Comparison of ENCODE assay signal across 9 cellular contexts in the genomic region with DNA sequence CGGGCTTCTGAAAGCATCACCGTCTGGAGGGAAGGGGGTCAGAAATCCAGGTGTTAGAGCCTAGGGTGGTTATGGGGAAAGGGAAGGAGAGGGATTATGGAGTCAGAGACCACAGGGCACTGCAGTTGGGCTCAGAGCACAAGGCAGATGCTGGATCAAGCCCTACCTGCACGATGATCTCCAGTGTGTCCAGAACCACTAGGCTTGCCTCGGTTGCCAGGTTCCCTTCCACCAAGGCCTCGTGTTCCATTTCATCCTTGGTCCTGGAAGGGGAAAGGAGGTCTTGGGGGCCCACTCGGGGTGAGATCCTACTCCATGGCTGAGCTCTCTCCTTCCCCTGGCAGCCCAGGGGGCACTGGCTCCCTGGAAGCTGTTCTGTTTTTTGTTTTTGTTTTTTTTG. TPM values are rescaled to one million over a fixed set of nuclear protein-coding genes. Genes with fewer than 3 reads are reported as not detected.
"Had no signal": no experiment of that assay in that cellular context is flagged by ENCODE, and none has a peak within 500 bp of the region (broad histone marks: within the 10 kb centered on the region; RNA-seq: fewer than 3 reads in every experiment).

No MANE protein-coding gene starts in this region.

- DNase-seq: GDM1, GF-D8 had no signal

- FAIRE-seq: G401.6, GM12878, GM12891, GM12892, GM18507, GM19239 had no signal

- H3K4me3 ChIP-seq: GM12878 had no signal

- ATAC-seq: GM12878 had no signal

RNA-seq across cellular contexts. Expression of a gene that starts 25.0 kb away (rescaled TPM):
- total RNA-seq: G401, GM12878 had no signal
- polyA plus RNA-seq: GM12878 had no signal
